8 cellular contexts compared by ENCODE assay signal in the genomic region with DNA sequence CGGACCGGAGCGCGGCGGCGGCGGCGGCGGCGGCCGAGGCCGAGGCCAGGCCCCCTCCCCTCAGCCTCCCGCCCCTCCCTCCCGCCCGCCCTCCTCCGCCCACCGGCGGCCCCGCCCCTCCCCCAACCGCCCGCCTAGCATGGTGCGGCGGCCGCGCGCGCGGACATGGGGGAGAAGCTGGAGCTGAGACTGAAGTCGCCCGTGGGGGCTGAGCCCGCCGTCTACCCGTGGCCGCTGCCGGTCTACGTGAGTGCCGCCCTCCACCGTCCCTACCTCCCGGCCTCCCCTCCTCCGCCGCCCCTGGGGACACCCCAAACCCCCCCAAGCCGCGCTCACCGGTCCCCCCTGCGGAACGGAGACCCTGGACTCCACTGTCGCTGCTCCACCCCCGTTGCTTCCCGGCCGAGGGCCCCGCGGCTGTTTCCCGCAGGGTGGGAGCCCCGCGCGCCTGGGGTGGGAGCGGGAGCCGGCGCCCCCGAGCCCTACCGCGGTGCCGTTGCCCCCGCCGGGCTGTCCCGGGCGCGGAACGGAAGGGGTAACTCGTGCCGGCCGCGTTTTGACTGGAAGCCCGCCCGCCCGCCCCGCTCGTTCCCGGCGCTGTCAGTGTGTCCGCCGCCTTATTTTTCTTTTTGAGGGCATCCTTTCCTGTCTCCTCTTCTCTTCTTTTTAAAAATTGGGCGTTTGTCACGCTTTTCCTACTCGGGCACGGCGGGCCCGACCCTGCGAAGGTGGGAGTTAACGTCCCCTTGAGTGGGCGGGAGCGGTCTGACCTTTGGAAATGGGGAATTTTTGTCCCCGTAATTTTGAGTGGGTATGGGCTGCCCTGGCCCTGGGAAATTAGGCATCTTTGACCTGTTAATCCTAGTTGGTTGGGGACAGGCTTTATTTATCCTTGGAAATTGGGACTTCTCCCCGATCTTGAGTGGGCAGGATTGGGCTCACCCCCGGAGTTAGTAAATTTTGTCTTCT. TPM values are rescaled to one million over a fixed set of nuclear protein-coding genes. Genes with fewer than 3 reads are reported as not detected.
DNase-seq lines count a peak whose midpoint lies in the region; ATAC-seq and TF ChIP-seq lines count a peak whose summit lies in the region.

No MANE protein-coding gene starts in this region.

- H3K36me3 Mint-ChIP-seq in activated naive CD4-positive, alpha-beta T cell treated with anti-CD3 and anti-CD28 coated beads, Interleukin-2, amount 10 ng/mL, durations not matched to agents 7 days and 5 days = peaks cover 3% of the 10 kb centered on the region

- H3K9me3 ChIP-seq in sigmoid colon = no peaks in the 10 kb centered on the region

- H3K36me3 ChIP-seq in sigmoid colon = no peaks in the 10 kb centered on the region

- intact Hi-C loops in left ventricle myocardium superior (cut with micrococcal nuclease) = no loop called here
- intact Hi-C loops in sigmoid colon (cut with DNase I) = no loop called here

- peak overlapping the region; percentile 88 for H3K4me3 Mint-ChIP-seq in activated naive CD4-positive, alpha-beta T cell treated with anti-CD3 and anti-CD28 coated beads, Interleukin-2, amount 10 ng/mL, durations not matched to agents 7 days and 5 days

- no peak for TF ChIP-seq EP300 in Ishikawa (IDR thresholded peaks at IDR 0.05; ENCODE audit: borderline replicate concordance)
- no peak for TF ChIP-seq EP300 in sigmoid colon (IDR thresholded peaks at IDR 0.05)

- no peak for TF ChIP-seq RAD21 in Ishikawa (IDR thresholded peaks at IDR 0.05; ENCODE audit: low read depth)

- no peak for TF ChIP-seq CTCF in sigmoid colon (IDR thresholded peaks at IDR 0.05)

- H3K27me3 ChIP-seq in sigmoid colon = no peaks in the 10 kb centered on the region

- TF ChIP-seq POLR2A in sigmoid colon (IDR thresholded peaks at IDR 0.05) = no peak

- H3K27ac ChIP-seq in sigmoid colon = peak overlapping the region; percentile 96 to 100 (median 98)

- H3K4me3 ChIP-seq in sigmoid colon = peak overlapping the region; percentile 78 to 96 (median 88)

- CTCF ChIA-PET in activated naive CD4-positive, alpha-beta T cell treated with anti-CD3 and anti-CD28 coated beads, Interleukin-2, amount 10 ng/mL, durations not matched to agents 7 days and 5 days (lab: Charles Lee) = no interaction called here

- peaks cover 0 to 54% (median 53%) of the 10 kb centered on the region in 4 donors for H3K4me1 ChIP-seq in sigmoid colon

- H3K4me1 Mint-ChIP-seq in activated naive CD4-positive, alpha-beta T cell treated with anti-CD3 and anti-CD28 coated beads, Interleukin-2, amount 10 ng/mL, durations not matched to agents 7 days and 5 days = peaks cover 36% of the 10 kb centered on the region

- DNase-seq in NCI-H748 (lab: John Stamatoyannopoulos, UW; ENCODE audit: unreplicated experiment) (peak; percentile 20), NCI-H748 treated with DMSO at 0.1 percent for 48 hours (lab: John Stamatoyannopoulos, UW) (no peak), left ventricle myocardium superior (no peak), sigmoid colon (peak; percentile 79), NCI-H2107 treated with DMSO at 0.1 percent for 48 hours (lab: John Stamatoyannopoulos, UW; ENCODE audit: unreplicated experiment) (no peak)
- DNase-seq in activated naive CD4-positive, alpha-beta T cell treated with anti-CD3 and anti-CD28 coated beads, Interleukin-2, amount 10 ng/mL, durations not matched to agents 7 days and 5 days = peak; percentile 52

- peaks cover 6% of the 10 kb centered on the region for H3K27me3 Mint-ChIP-seq in activated naive CD4-positive, alpha-beta T cell treated with anti-CD3 and anti-CD28 coated beads, Interleukin-2, amount 10 ng/mL, durations not matched to agents 7 days and 5 days

- no peaks in the 10 kb centered on the region for H3K9me3 Mint-ChIP-seq in activated naive CD4-positive, alpha-beta T cell treated with anti-CD3 and anti-CD28 coated beads, Interleukin-2, amount 10 ng/mL, durations not matched to agents 7 days and 5 days

- H3K27ac Mint-ChIP-seq in activated naive CD4-positive, alpha-beta T cell treated with anti-CD3 and anti-CD28 coated beads, Interleukin-2, amount 10 ng/mL, durations not matched to agents 7 days and 5 days = peak overlapping the region; percentile 90

- WGBS in sigmoid colon, 2 donors = 0% methylated on average over 95 of the region's 95 CpGs

- ATAC-seq in left ventricle myocardium superior = peak; percentile 17
- no peak for ATAC-seq in GM21381 (IDR thresholded peaks at IDR 0.05; ENCODE audit: unreplicated experiment)

TF ChIP-seq in Ishikawa, 13 proteins besides CTCF, POLR2A, EP300 and RAD21:
- TF ChIP-seq CEBPB (IDR thresholded peaks at IDR 0.05) (no peak), CREB1 (IDR thresholded peaks at IDR 0.05; ENCODE audit: low read depth) (no peak), TAF1 (IDR thresholded peaks at IDR 0.05; ENCODE audit: low read depth) (peak; percentile 12), TCF12 (IDR thresholded peaks at IDR 0.05; ENCODE audit: low read depth) (no peak), FOXM1 (IDR thresholded peaks at IDR 0.05; ENCODE audit: borderline replicate concordance, low read depth) (no peak), EGR1 (IDR thresholded peaks at IDR 0.05) (0 out of 2 replicates have a peak, but pooled peaks have one; percentile 34), ZBTB7A (IDR thresholded peaks at IDR 0.05; ENCODE audit: low read depth) (no peak), YY1 (IDR thresholded peaks at IDR 0.05; ENCODE audit: low read depth) (no peak)
- TF ChIP-seq, protein P1, sequence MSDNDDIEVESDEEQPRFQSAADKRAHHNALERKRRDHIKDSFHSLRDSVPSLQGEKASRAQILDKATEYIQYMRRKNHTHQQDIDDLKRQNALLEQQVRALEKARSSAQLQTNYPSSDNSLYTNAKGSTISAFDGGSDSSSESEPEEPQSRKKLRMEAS (IDR thresholded peaks at IDR 0.05) = no peak
- TF ChIP-seq, protein P2, sequence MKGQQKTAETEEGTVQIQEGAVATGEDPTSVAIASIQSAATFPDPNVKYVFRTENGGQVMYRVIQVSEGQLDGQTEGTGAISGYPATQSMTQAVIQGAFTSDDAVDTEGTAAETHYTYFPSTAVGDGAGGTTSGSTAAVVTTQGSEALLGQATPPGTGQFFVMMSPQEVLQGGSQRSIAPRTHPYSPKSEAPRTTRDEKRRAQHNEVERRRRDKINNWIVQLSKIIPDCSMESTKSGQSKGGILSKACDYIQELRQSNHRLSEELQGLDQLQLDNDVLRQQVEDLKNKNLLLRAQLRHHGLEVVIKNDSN (IDR thresholded peaks at IDR 0.05) = no peak
- TF ChIP-seq, protein P3, sequence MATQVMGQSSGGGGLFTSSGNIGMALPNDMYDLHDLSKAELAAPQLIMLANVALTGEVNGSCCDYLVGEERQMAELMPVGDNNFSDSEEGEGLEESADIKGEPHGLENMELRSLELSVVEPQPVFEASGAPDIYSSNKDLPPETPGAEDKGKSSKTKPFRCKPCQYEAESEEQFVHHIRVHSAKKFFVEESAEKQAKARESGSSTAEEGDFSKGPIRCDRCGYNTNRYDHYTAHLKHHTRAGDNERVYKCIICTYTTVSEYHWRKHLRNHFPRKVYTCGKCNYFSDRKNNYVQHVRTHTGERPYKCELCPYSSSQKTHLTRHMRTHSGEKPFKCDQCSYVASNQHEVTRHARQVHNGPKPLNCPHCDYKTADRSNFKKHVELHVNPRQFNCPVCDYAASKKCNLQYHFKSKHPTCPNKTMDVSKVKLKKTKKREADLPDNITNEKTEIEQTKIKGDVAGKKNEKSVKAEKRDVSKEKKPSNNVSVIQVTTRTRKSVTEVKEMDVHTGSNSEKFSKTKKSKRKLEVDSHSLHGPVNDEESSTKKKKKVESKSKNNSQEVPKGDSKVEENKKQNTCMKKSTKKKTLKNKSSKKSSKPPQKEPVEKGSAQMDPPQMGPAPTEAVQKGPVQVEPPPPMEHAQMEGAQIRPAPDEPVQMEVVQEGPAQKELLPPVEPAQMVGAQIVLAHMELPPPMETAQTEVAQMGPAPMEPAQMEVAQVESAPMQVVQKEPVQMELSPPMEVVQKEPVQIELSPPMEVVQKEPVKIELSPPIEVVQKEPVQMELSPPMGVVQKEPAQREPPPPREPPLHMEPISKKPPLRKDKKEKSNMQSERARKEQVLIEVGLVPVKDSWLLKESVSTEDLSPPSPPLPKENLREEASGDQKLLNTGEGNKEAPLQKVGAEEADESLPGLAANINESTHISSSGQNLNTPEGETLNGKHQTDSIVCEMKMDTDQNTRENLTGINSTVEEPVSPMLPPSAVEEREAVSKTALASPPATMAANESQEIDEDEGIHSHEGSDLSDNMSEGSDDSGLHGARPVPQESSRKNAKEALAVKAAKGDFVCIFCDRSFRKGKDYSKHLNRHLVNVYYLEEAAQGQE (IDR thresholded peaks at IDR 0.05; ENCODE audit: low read depth) = no peak

RNA-seq across cellular contexts. Expression of a gene that starts 0.6 kb away (rescaled TPM):
- total RNA-seq in left ventricle myocardium superior = 11.9 TPM
- total RNA-seq in sigmoid colon = 1 to 10 TPM; 4.6 to 8.0 (median 6.3) TPM
- 10 to 100 TPM in 2 of 3 donors, 1 to 10 TPM in 1; 6.9 to 26.0 (median 12.6) TPM for polyA plus RNA-seq in sigmoid colon

RNA-seq across cellular contexts. Expression of a gene that starts 12.9 kb away (rescaled TPM):
- 78.2 TPM for total RNA-seq in left ventricle myocardium superior
- 10 to 100 TPM; 43.1 to 83.1 (median 51.2) TPM for total RNA-seq in sigmoid colon
- polyA plus RNA-seq in sigmoid colon = 100 to 1,000 TPM in 1 of 3 donors, 10 to 100 TPM in 2; 47.4 to 127 (median 72.6) TPM

Comparison
In these comparisons a context has a peak if more than half of its experiments do, and no peak if none do; other contexts are left out.
1. DNase-seq: peak in NCI-H748 (single experiment), activated naive CD4-positive, alpha-beta T cell treated with anti-CD3 and anti-CD28 coated beads, Interleukin-2, amount 10 ng/mL, durations not matched to agents 7 days and 5 days (single experiment) and sigmoid colon (single experiment); none in NCI-H748 treated with DMSO at 0.1 percent for 48 hours (single experiment), left ventricle myocardium superior (single experiment) and NCI-H2107 treated with DMSO at 0.1 percent for 48 hours (single experiment).